Comparison of ENCODE assay signal across 8 cellular contexts in the genomic region with DNA sequence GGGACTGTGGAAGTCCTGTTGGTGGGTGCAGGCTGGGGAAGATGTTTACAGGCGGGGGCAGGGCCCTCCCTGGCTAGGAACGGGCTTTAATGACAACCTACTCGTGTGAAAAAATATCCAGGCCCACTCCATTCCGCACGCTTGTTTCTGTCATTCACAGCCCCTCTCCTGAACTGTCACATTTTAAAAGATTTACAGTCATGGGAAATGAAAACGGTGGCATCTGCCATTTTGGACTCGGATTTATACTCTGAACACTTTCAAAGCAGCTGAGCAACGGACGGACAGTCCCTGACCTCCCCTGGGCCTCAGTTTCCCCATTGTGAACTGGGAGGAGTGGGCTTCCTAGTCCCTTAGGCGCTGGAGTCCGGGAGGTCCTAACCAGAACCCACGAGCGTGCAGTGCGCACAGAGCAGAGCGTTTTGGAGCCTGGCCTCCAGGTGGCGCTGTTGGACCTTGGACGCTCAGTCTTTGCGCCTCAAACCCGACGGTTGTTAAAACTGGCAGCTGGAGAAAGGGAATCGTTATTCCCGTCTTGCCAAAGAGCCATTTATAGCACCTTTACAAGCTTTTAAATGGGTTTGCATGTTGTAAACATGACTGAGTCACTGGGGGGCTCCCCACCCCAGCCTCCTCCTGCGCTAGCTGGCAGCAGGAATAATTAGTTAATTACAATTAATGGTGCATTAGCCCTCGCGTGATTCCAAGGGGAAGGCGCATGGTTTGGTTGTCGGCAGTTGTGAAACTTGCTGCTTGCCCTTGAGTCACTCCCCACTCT.
DNase-seq lines count a peak whose midpoint lies in the region; ATAC-seq and TF ChIP-seq lines count a peak whose summit lies in the region.

No MANE protein-coding gene starts in this region.

- peak; percentile 69 for ATAC-seq in activated naive CD8-positive, alpha-beta T cell treated with anti-CD3 and anti-CD28 coated beads, Interleukin-2, amount 50 U/mL, for 24 hours
- peak; percentile 69 to 87 (median 80) for ATAC-seq in heart right ventricle
- ATAC-seq in GM18511 (IDR thresholded peaks at IDR 0.05; ENCODE audit: unreplicated experiment): no peak
- ATAC-seq in HG02571 (IDR thresholded peaks at IDR 0.05; ENCODE audit: unreplicated experiment): no peak

- 29 to 30% methylated on average over 27 of the region's 27 CpGs for WGBS in heart right ventricle, 2 donors

- no peaks in the 10 kb centered on the region for H4K20me1 ChIP-seq in SU-DHL-6 (ENCODE audit: low read depth, low read length)

- H3K27me3 Mint-ChIP-seq in activated naive CD8-positive, alpha-beta T cell treated with anti-CD3 and anti-CD28 coated beads, Interleukin-2, amount 50 U/mL, for 24 hours: peaks cover 15% of the 10 kb centered on the region

- H3K27me3 ChIP-seq in SU-DHL-6 (ENCODE audit: low read length) (no peaks in the 10 kb centered on the region), heart right ventricle (peaks cover 0 to 42% (median 26%) of the 10 kb centered on the region in 7 donors)

- H3K36me3 ChIP-seq in SU-DHL-6 (ENCODE audit: low read length) (no peaks in the 10 kb centered on the region), heart right ventricle (peaks cover 0 to 3% (median 0%) of the 10 kb centered on the region in 9 donors)

- TF ChIP-seq CTCF in NB4 (IDR thresholded peaks at IDR 0.05; ENCODE audit: low read depth, low read length) (peak; percentile 87), SU-DHL-6 (IDR thresholded peaks at IDR 0.05; ENCODE audit: insufficient read depth, low read length, poor library complexity, severe bottlenecking) (peak; percentile 81), heart right ventricle (IDR thresholded peaks at IDR 0.05) (peak; percentile 79 to 97 (median 92))

- no peak overlapping the region for H3K4me2 ChIP-seq in SU-DHL-6 (ENCODE audit: low read depth, low read length, poor library complexity, severe bottlenecking)

- intact Hi-C loops in heart right ventricle (cut with DNase I): loop anchor here in 8 of 10 donors (2.0 to 10.0 kb wide), 7 partner anchors 69 to 547 kb away; no protein-coding TSS in a partner anchor

- no peak for TF ChIP-seq POLR2A in NB4 (IDR thresholded peaks at IDR 0.05; ENCODE audit: extremely low read depth, insufficient read length)

- H3K9ac ChIP-seq in SU-DHL-6 (ENCODE audit: low read length): no peak overlapping the region

- no peaks in the 10 kb centered on the region for H3K79me2 ChIP-seq in SU-DHL-6 (ENCODE audit: insufficient read depth, low read length)

- no peaks in the 10 kb centered on the region for H3K9me3 Mint-ChIP-seq in activated naive CD8-positive, alpha-beta T cell treated with anti-CD3 and anti-CD28 coated beads, Interleukin-2, amount 50 U/mL, for 24 hours

- no peak overlapping the region for H3K4me3 ChIP-seq in NB4 (ENCODE audit: low read depth, low read length)
- no peak overlapping the region for H3K4me3 ChIP-seq in SU-DHL-6 (ENCODE audit: insufficient read depth, low read length, poor library complexity, severe bottlenecking)
- no peak overlapping the region for H3K4me3 ChIP-seq in heart right ventricle

- H3K9me3 ChIP-seq in SU-DHL-6 (ENCODE audit: insufficient read depth, low read length): no peaks in the 10 kb centered on the region
- no peaks in the 10 kb centered on the region for H3K9me3 ChIP-seq in heart right ventricle

- H3F3A ChIP-seq in SU-DHL-6 (ENCODE audit: insufficient read depth): no peaks in the 10 kb centered on the region

- H3K36me3 Mint-ChIP-seq in activated naive CD8-positive, alpha-beta T cell treated with anti-CD3 and anti-CD28 coated beads, Interleukin-2, amount 50 U/mL, for 24 hours (ENCODE audit: low read depth): no peaks in the 10 kb centered on the region

- H3K27ac ChIP-seq in SU-DHL-6 (ENCODE audit: low read depth, low read length) (no peak overlapping the region), heart right ventricle (no peak overlapping the region)

- no peak overlapping the region for H3K27ac Mint-ChIP-seq in activated naive CD8-positive, alpha-beta T cell treated with anti-CD3 and anti-CD28 coated beads, Interleukin-2, amount 50 U/mL, for 24 hours

- H3K9me2 ChIP-seq in SU-DHL-6 (replicated peaks; ENCODE audit: insufficient read depth, low read length): no peaks in the 10 kb centered on the region

- no peak overlapping the region for H2AFZ ChIP-seq in SU-DHL-6 (ENCODE audit: low read depth, low read length, severe bottlenecking)

- H3K4me1 ChIP-seq in heart right ventricle: peaks cover 0 to 6% (median 0%) of the 10 kb centered on the region in 9 donors

- peak; percentile 85 for DNase-seq in ELR (ENCODE audit: low read depth)
- peak; percentile 96 for DNase-seq in NB4 (ENCODE audit: low read depth)
- peak; percentile 87 for DNase-seq in activated naive CD8-positive, alpha-beta T cell treated with anti-CD3 and anti-CD28 coated beads, Interleukin-2, amount 50 U/mL, for 24 hours
- DNase-seq in heart right ventricle: peak; percentile 71 to 86
- DNase-seq in putamen (ENCODE audit: low spot score): peak; percentile 50

- no peaks in the 10 kb centered on the region for H3K4me1 Mint-ChIP-seq in activated naive CD8-positive, alpha-beta T cell treated with anti-CD3 and anti-CD28 coated beads, Interleukin-2, amount 50 U/mL, for 24 hours

- H3K4me3 Mint-ChIP-seq in activated naive CD8-positive, alpha-beta T cell treated with anti-CD3 and anti-CD28 coated beads, Interleukin-2, amount 50 U/mL, for 24 hours: no peak overlapping the region

Comparison
In these comparisons a context has a peak if more than half of its experiments do, and no peak if none do; other contexts are left out.
1. ATAC-seq: peak in activated naive CD8-positive, alpha-beta T cell treated with anti-CD3 and anti-CD28 coated beads, Interleukin-2, amount 50 U/mL, for 24 hours (single experiment) and heart right ventricle (8 of 8); none in GM18511 (single experiment) and HG02571 (single experiment).
2. Peak in every context shown above with its lines, with median percentiles within 50 percentile points of each other: DNase-seq and CTCF ChIP-seq.